In the genomic region with DNA sequence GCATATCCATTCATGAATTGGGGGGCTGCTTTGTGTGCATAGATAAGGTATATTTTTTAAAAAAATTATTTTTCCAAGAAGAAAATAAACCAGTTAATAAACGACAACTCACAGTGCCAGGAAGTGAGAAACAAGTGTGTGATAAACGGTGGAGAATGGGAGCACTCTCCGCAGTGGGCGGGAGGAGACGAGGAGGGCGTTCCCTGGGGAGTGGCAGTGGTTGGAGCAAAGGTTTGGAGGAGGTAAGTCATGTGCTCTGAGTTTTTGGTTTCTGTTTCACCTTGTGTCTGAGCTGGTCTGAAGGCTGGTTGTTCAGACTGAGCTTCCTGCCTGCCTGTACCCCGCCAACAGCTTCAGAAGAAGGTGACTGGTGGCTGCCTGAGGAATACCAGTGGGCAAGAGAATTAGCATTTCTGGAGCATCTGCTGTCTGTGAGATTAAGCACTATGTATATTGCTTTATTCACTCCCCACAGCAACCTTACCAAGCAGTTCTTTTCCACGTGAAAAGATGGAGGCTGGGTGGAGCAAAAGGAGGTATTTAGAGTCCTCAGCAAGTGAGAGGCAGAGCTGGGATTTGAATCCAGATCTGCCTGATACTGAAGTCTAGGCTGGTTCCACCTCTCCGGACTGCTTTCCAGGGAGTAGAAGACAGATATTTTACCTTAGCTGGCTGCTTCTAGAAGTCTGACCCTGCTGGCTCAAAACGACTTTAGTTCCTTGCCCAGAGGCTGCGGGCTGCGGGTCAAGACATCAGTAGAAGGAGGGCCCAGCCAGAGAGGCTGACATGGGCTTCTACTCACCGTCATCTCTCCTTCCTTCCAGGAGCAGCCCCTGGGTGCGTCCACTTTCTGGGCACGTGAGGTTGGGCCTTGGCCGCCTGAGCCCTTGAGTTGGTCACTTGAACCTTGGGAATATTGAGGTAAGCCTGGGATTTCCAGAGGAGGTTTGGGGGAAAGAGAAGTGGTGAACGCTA, we compare ENCODE assay signal across 8 cellular contexts. TPM values are rescaled to one million over a fixed set of nuclear protein-coding genes. Genes with fewer than 3 reads are reported as not detected.
DNase-seq lines count a peak whose midpoint lies in the region; ATAC-seq and TF ChIP-seq lines count a peak whose summit lies in the region.

No MANE protein-coding gene starts in this region.

- DNase-seq in DMS153 (lab: John Stamatoyannopoulos, UW) (peak; percentile 91), HL-60 (ENCODE audit: low read depth in 1 of 2, low spot score in 1 of 2) (peak; percentile 92 to 96), NOMO-1 treated with dmso at 0.1 percent for 144 hours (lab: John Stamatoyannopoulos, UW; ENCODE audit: unreplicated experiment) (peak; percentile 94), fibroblast of the aortic adventitia (ENCODE audit: low read depth) (peak; percentile 35), sciatic nerve (ENCODE audit: low spot score) (no peak), posterior vena cava (ENCODE audit: low spot score) (no peak)
- DNase-seq in activated CD8-positive, alpha-beta memory T cell treated with anti-CD3 and anti-CD28 coated beads, Interleukin-2, amount 50 U/mL, for 4 hours = peak; percentile 79

- intact Hi-C loops in sciatic nerve (cut with DNase I) = loop anchor here (10.0 kb wide), 1 partner anchor 131 kb away; no protein-coding TSS in a partner anchor
- intact Hi-C loops in posterior vena cava (cut with DNase I) = loop anchor here in 1 of 2 donors (10.0 kb wide), 1 partner anchor 131 kb away; no protein-coding TSS in a partner anchor

- peak overlapping the region; percentile 81 for H3K27ac ChIP-seq in HL-60 (replicated peaks)

- H3K27me3 ChIP-seq in HL-60 (ENCODE audit: insufficient read depth, poor library complexity, severe bottlenecking) = no peaks in the 10 kb centered on the region

- ATAC-seq in GM21360 (IDR thresholded peaks at IDR 0.05; ENCODE audit: unreplicated experiment) (peak; percentile 91), sciatic nerve (peak; percentile 50)

- TF ChIP-seq CTCF in HL-60 (IDR thresholded peaks at IDR 0.05; ENCODE audit: insufficient read depth, low read length) = no peak
- no peak for TF ChIP-seq CTCF in fibroblast of the aortic adventitia (IDR thresholded peaks at IDR 0.05; ENCODE audit: insufficient read depth, low read length)

- peak overlapping the region; percentile 65 for H3K4me3 ChIP-seq in HL-60 (replicated peaks; ENCODE audit: insufficient read depth, low read length)
- no peak overlapping the region for H3K4me3 ChIP-seq in fibroblast of the aortic adventitia (ENCODE audit: low read depth, low read length)

RNA-seq across cellular contexts. Expression of gene CASP8, which starts 26.9 kb away (rescaled TPM):
- total RNA-seq in fibroblast of the aortic adventitia (ENCODE audit: low replicate concordance) = 26.8 and 28.6 TPM in 2 replicates
- 12.1 TPM for total RNA-seq in sciatic nerve
- total RNA-seq in posterior vena cava = 10 to 100 TPM; 11.3 to 14.8 TPM

RNA-seq across cellular contexts. Expression of gene CASP10, which starts 50.5 kb away (rescaled TPM):
- 4.8 and 9.1 TPM in 2 replicates for total RNA-seq in fibroblast of the aortic adventitia (ENCODE audit: low replicate concordance)
- total RNA-seq in sciatic nerve = 14.3 TPM
- 10 to 100 TPM in 1 of 2 donors, 1 to 10 TPM in 1; 8.4 to 12.7 TPM for total RNA-seq in posterior vena cava

Comparison
In these comparisons a context has a peak if more than half of its experiments do, and no peak if none do; other contexts are left out.
1. DNase-seq: peak in DMS153 (single experiment), HL-60 (2 of 2), NOMO-1 treated with dmso at 0.1 percent for 144 hours (single experiment), activated CD8-positive, alpha-beta memory T cell treated with anti-CD3 and anti-CD28 coated beads, Interleukin-2, amount 50 U/mL, for 4 hours (single experiment) and fibroblast of the aortic adventitia (single experiment); none in sciatic nerve (single experiment) and posterior vena cava (single experiment).